ENCODE assay signal across 8 cellular contexts in genomic region chr13:110819203-110820014, GRCh38.
DNase-seq lines count a peak whose midpoint lies in the region; ATAC-seq and TF ChIP-seq lines count a peak whose summit lies in the region.

No MANE protein-coding gene starts in this region.

- DNase-seq in Calu3 (peak; percentile 59), HPDE6-E6E7 (ENCODE audit: extremely low spot score) (peak; percentile 83), RPMI7951 (ENCODE audit: low read depth) (peak; percentile 46), fibroblast of villous mesenchyme (ENCODE audit: low read depth) (peak; percentile 76), non-pigmented ciliary epithelial cell (ENCODE audit: low read depth) (peak; percentile 20), substantia nigra (lab: John Stamatoyannopoulos, UW) (peak in 45 of 49 donors; percentile 14 to 84 (median 64))

- no peak overlapping the region for H3K4me3 ChIP-seq in fibroblast of villous mesenchyme (ENCODE audit: low read depth, low read length)

- TF ChIP-seq CTCF in Calu3 (IDR thresholded peaks at IDR 0.05; ENCODE audit: unreplicated experiment) (peak; percentile 56), fibroblast of villous mesenchyme (IDR thresholded peaks at IDR 0.05; ENCODE audit: insufficient read depth, low read depth, low read length) (peak; percentile 98)

- H3K4me1 Mint-ChIP-seq in Calu3 (ENCODE audit: low read depth, unreplicated experiment), result no peaks in the 10 kb centered on the region
- H3K4me1 Mint-ChIP-seq in activated T-helper 17 cell treated with anti-CD3 and anti-CD28 coated beads, Interleukin-2, amount 50 U/mL, for 72 hours, result no peaks in the 10 kb centered on the region

- H3K27ac Mint-ChIP-seq in Calu3 (ENCODE audit: unreplicated experiment), result no peak overlapping the region
- H3K27ac Mint-ChIP-seq in activated T-helper 17 cell treated with anti-CD3 and anti-CD28 coated beads, Interleukin-2, amount 50 U/mL, for 72 hours, result no peak overlapping the region

- intact Hi-C loops in Calu3 (cut with micrococcal nuclease; ENCODE audit: unreplicated experiment), result loop anchor here (5.0 kb wide), 1 partner anchor 102 kb away; no protein-coding TSS in a partner anchor

- no peak overlapping the region for H3K27ac ChIP-seq in substantia nigra (ENCODE audit: low read depth, low read length, poor library complexity, severe bottlenecking)

- no peaks in the 10 kb centered on the region for H3K9me3 Mint-ChIP-seq in Calu3 (ENCODE audit: low read depth, unreplicated experiment)
- H3K9me3 Mint-ChIP-seq in activated T-helper 17 cell treated with anti-CD3 and anti-CD28 coated beads, Interleukin-2, amount 50 U/mL, for 72 hours, result no peaks in the 10 kb centered on the region

- no TSS peak for BruUV-seq in Calu3 (replicated peaks; lab: Mats Ljungman, UMichigan)

- CTCF ChIA-PET in Calu3 (lab: Charles Lee), result no interaction called here

- H3K27me3 Mint-ChIP-seq in Calu3 (ENCODE audit: unreplicated experiment), result no peaks in the 10 kb centered on the region
- H3K27me3 Mint-ChIP-seq in activated T-helper 17 cell treated with anti-CD3 and anti-CD28 coated beads, Interleukin-2, amount 50 U/mL, for 72 hours, result peaks cover 2% of the 10 kb centered on the region

- H3K36me3 Mint-ChIP-seq in Calu3 (ENCODE audit: insufficient read depth, unreplicated experiment), result no peaks in the 10 kb centered on the region
- H3K36me3 Mint-ChIP-seq in activated T-helper 17 cell treated with anti-CD3 and anti-CD28 coated beads, Interleukin-2, amount 50 U/mL, for 72 hours (ENCODE audit: low read depth), result no peaks in the 10 kb centered on the region

- peak; percentile 98 for ATAC-seq in GM19455 (IDR thresholded peaks at IDR 0.05; ENCODE audit: unreplicated experiment)
- peak; percentile 84 for ATAC-seq in activated T-helper 17 cell treated with anti-CD3 and anti-CD28 coated beads, Interleukin-2, amount 50 U/mL, for 72 hours (replicated peaks)

- H3K4me3 Mint-ChIP-seq in Calu3 (ENCODE audit: low read depth, unreplicated experiment), result no peak overlapping the region
- H3K4me3 Mint-ChIP-seq in activated T-helper 17 cell treated with anti-CD3 and anti-CD28 coated beads, Interleukin-2, amount 50 U/mL, for 72 hours, result no peak overlapping the region

Comparison
In these comparisons a context has a peak if more than half of its experiments do, and no peak if none do; other contexts are left out.
1. DNase-seq: peak in every context shown above with its lines; median percentile 83 in HPDE6-E6E7; 76 in fibroblast of villous mesenchyme; 64 in substantia nigra; 59 in Calu3; 46 in RPMI7951; 20 in non-pigmented ciliary epithelial cell.